In the genomic region with DNA sequence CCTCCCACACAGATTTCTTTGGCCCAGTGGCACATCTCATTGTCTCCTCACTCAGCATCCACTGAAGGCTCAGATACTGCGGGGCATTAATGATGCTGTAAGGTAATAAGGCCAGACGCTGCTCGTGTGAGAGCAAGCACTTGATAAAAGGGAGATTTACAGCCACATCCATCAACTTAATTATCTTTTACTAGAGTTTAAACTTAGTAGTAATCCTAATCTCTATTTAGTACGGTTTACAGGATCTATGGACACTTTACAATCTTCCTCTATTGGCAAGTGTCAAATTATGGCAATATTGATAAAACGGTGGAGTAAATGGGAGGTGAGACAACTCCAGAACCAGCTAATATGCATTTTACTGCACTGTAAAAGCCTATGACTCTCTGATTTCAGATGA, we compare ENCODE assay signal across 18 cellular contexts.
DNase-seq lines count a peak whose midpoint lies in the region; ATAC-seq and TF ChIP-seq lines count a peak whose summit lies in the region.
"Had no signal": no experiment of that assay in that cellular context is flagged by ENCODE, and none has a peak within 500 bp of the region (broad histone marks: within the 10 kb centered on the region; RNA-seq: fewer than 3 reads in every experiment).

No MANE protein-coding gene starts in this region.

- H3K4me2 ChIP-seq in mesendoderm (ENCODE audit: low read length) = no peak overlapping the region

- intact Hi-C loops in Panc1 (cut with micrococcal nuclease; ENCODE audit: unreplicated experiment) = no loop called here
- intact Hi-C loops in transverse colon (cut with DNase I; ENCODE audit: low total_unique reads) = no loop called here

- no peak overlapping the region for H3K4me3 ChIP-seq in Panc1 (ENCODE audit: low read depth in 2 of 2, low read length in 2 of 2)
- no peak overlapping the region for H3K4me3 ChIP-seq in transverse colon
- H3K4me3 ChIP-seq in mesendoderm (ENCODE audit: low read length) = no peak overlapping the region
- H3K4me3 ChIP-seq: BLaER1, GM12878 had no signal

- H3K23ac ChIP-seq in mesendoderm (ENCODE audit: low read length) = no peak overlapping the region

- H4K8ac ChIP-seq in mesendoderm (ENCODE audit: low read depth, low read length) = no peak overlapping the region

- H4K5ac ChIP-seq in mesendoderm (ENCODE audit: low read length) = no peak overlapping the region

- no peak for TF ChIP-seq EP300 in transverse colon (IDR thresholded peaks at IDR 0.05; ENCODE audit: low read depth)

- H3K4ac ChIP-seq in mesendoderm (ENCODE audit: low read depth, low read length) = no peak overlapping the region

- in situ Hi-C loops in Panc1 (cut with HindIII; ENCODE audit: low pct_unique_long_range_greater_than_20kb, low sequenced_read_pairs) = no loop called here
- in situ Hi-C loops in transverse colon (cut with MboI; ENCODE audit: low pct_ligation_motif_present in 1 of 4, low pct_unique_long_range_greater_than_20kb in 1 of 4, low sequenced_read_pairs in 3 of 4) = loop anchor here in 1 of 4 donors (10.0 kb wide), 1 partner anchor 1022 kb away; no protein-coding TSS in a partner anchor

- no peaks in the 10 kb centered on the region for H3K79me2 ChIP-seq in mesendoderm (ENCODE audit: control insufficient read depth, insufficient read depth, low read length)

- H2BK120ac ChIP-seq in mesendoderm (ENCODE audit: low read depth, low read length) = no peak overlapping the region

- no peak overlapping the region for H2BK15ac ChIP-seq in mesendoderm (replicated peaks; ENCODE audit: low read depth)

- H3K4me1 ChIP-seq in Panc1 (ENCODE audit: control insufficient read depth, insufficient read depth, low read length) (peaks cover 48% of the 10 kb centered on the region), transverse colon (peaks cover 17 to 89% (median 60%) of the 10 kb centered on the region in 4 donors), mesendoderm (ENCODE audit: control insufficient read depth, low read depth, low read length) (peaks cover 2% of the 10 kb centered on the region)

- DNase-seq in HEK293T (ENCODE audit: extremely low spot score) (no peak), Panc1 (ENCODE audit: low read depth, low spot score) (no peak), left kidney (ENCODE audit: low read depth, low spot score) (peak; percentile 26), transverse colon (no peak), NCI-H1694 treated with DMSO at 0.1 percent for 48 hours (lab: John Stamatoyannopoulos, UW) (no peak), mesendoderm (no peak)
- no peak for DNase-seq in stimulated activated CD4-positive, alpha-beta T cell treated with anti-CD3 and anti-CD28 coated beads, Interleukin-12 subunit alpha, Interleukin-12 subunit beta, amount 100 ng/mL, for 4 hours
- DNase-seq: 8988T; CD4-positive, alpha-beta memory T cell; DMS79 treated with DMSO at 0.1 percent for 48 hours; GF-D8; GOT3; H7; IMR-90 had no signal

- CTCF ChIA-PET in HEK293T (lab: Yijun Ruan, JAX) (no interaction called here), Panc1 (lab: Charles Lee) (no interaction called here)

- H3K27me3 ChIP-seq in Panc1 (ENCODE audit: control insufficient read depth, insufficient read depth, low read length) (no peaks in the 10 kb centered on the region), transverse colon (no peaks in the 10 kb centered on the region), mesendoderm (ENCODE audit: insufficient read depth, low read length, poor library complexity) (no peaks in the 10 kb centered on the region)
- H3K27me3 ChIP-seq: BLaER1 had no signal

- no peak overlapping the region for H2BK5ac ChIP-seq in mesendoderm (ENCODE audit: low read length)

- H3K79me1 ChIP-seq in mesendoderm (ENCODE audit: low read length) = no peaks in the 10 kb centered on the region

- H3K9ac ChIP-seq in mesendoderm (ENCODE audit: low read length) = no peak overlapping the region
- H3K9ac ChIP-seq: BLaER1 had no signal

- H3K36me3 ChIP-seq in Panc1 (ENCODE audit: control insufficient read depth, insufficient read depth, low read length) = no peaks in the 10 kb centered on the region
- H3K36me3 ChIP-seq in transverse colon = no peaks in the 10 kb centered on the region
- no peaks in the 10 kb centered on the region for H3K36me3 ChIP-seq in mesendoderm (ENCODE audit: control insufficient read depth, insufficient read depth, low read length)
- H3K36me3 ChIP-seq: BLaER1 had no signal

- no peak overlapping the region for H3K56ac ChIP-seq in mesendoderm (ENCODE audit: low read length)

- POLR2A ChIA-PET in HEK293T (lab: Yijun Ruan, JAX) (interaction anchor here (1.1 kb wide), 1 partner anchor 15 kb away, joined by 3 read pairs; no protein-coding TSS in a partner anchor), Panc1 (lab: Charles Lee) (no interaction called here)

- TF ChIP-seq CTCF in Panc1 (IDR thresholded peaks at IDR 0.05) (no peak), transverse colon (IDR thresholded peaks at IDR 0.05) (no peak)

- ATAC-seq in Panc1 = no peak
- ATAC-seq: GM12878, HCT116 had no signal

- no TSS peak for BruUV-seq in Panc1 (replicated peaks; lab: Mats Ljungman, UMichigan)

- H3K27ac ChIP-seq in Panc1 (ENCODE audit: low read length) (peak overlapping the region; percentile 94), transverse colon (peak overlapping the region; percentile 85 to 91 (median 88)), mesendoderm (ENCODE audit: low read depth, low read length) (no peak overlapping the region)
- H3K27ac ChIP-seq: BLaER1, HL-60 had no signal

- H3K9me3 ChIP-seq in Panc1 (ENCODE audit: control insufficient read depth, insufficient read depth, low read depth, low read length) (no peaks in the 10 kb centered on the region), transverse colon (no peaks in the 10 kb centered on the region)
- H3K9me3 ChIP-seq: BLaER1 had no signal

- TF ChIP-seq POLR2A in transverse colon (IDR thresholded peaks at IDR 0.05) = no peak

- no peak overlapping the region for H2AK5ac ChIP-seq in mesendoderm (ENCODE audit: low read length)

- 40 to 45% methylated on average over 5 of the region's 5 CpGs for WGBS in transverse colon (ENCODE audit: low coverage in 1 of 2), 2 donors
- WGBS in mesendoderm (ENCODE audit: extremely low coverage, insufficient coverage, low lambda C conversion rate) = no CpG with 5 or more reads among the region's 5 CpGs

- H3K18ac ChIP-seq in mesendoderm (ENCODE audit: low read length) = no peak overlapping the region

TF ChIP-seq in HEK293T, 16 proteins besides CTCF, POLR2A, EP300 and RAD21:
- TF ChIP-seq ARNT (IDR thresholded peaks at IDR 0.05) (peak; percentile 82), LEF1 (IDR thresholded peaks at IDR 0.05; ENCODE audit: borderline replicate concordance) (no peak), TARDBP (IDR thresholded peaks at IDR 0.05) (no peak), HDGF (IDR thresholded peaks at IDR 0.05; ENCODE audit: borderline replicate concordance) (no peak), FOXA1 (IDR thresholded peaks at IDR 0.05) (no peak), BHLHE40 (IDR thresholded peaks at IDR 0.05; ENCODE audit: borderline replicate concordance) (no peak), CTBP1 (IDR thresholded peaks at IDR 0.05; ENCODE audit: borderline replicate concordance) (no peak; the same call in 1 of the 2 replicates)
- TF ChIP-seq, protein P1, sequence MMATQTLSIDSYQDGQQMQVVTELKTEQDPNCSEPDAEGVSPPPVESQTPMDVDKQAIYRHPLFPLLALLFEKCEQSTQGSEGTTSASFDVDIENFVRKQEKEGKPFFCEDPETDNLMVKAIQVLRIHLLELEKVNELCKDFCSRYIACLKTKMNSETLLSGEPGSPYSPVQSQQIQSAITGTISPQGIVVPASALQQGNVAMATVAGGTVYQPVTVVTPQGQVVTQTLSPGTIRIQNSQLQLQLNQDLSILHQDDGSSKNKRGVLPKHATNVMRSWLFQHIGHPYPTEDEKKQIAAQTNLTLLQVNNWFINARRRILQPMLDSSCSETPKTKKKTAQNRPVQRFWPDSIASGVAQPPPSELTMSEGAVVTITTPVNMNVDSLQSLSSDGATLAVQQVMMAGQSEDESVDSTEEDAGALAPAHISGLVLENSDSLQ (IDR thresholded peaks at IDR 0.05) = peak; percentile 79
